14 cellular contexts compared by ENCODE assay signal in the genomic region with DNA sequence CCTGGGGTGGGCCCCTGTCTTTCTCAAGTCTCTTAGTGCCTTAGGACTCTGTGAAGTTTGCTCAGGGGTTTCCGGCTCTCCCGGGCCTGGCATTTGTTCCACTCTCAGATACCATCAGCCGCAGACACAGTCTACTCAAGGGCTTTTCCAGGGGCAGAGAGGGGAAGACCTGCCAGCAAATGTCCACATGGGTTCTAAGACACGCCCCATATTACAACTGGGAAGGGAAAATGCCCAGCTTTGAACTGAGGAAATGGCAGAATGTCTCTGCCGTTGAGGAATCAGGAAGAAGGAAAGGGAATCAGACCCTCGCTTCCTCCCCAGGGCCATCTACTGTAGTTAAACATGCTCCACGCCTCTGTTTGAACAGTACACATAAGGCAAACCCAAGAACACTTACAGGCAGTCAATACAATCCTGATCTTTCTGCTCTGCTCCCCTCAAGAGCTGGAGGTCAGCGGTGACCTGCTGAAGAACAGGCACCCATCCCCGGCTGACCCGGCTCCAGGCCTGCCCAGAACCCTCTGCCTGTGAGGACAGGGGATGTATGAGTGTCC. TPM values are rescaled to one million over a fixed set of nuclear protein-coding genes. Genes with fewer than 3 reads are reported as not detected.
DNase-seq lines count a peak whose midpoint lies in the region; ATAC-seq and TF ChIP-seq lines count a peak whose summit lies in the region.
"Had no signal": no experiment of that assay in that cellular context is flagged by ENCODE, and none has a peak within 500 bp of the region (broad histone marks: within the 10 kb centered on the region; RNA-seq: fewer than 3 reads in every experiment).

No MANE protein-coding gene starts in this region.

- H3K4me1 ChIP-seq in esophagus squamous epithelium (peaks cover 18 to 99% (median 64%) of the 10 kb centered on the region in 3 donors), uterus (peaks cover 0 to 22% of the 10 kb centered on the region in 2 donors)

- H3K4me1 Mint-ChIP-seq in activated naive CD8-positive, alpha-beta T cell treated with anti-CD3 and anti-CD28 coated beads, Interleukin-2, amount 10 ng/mL, durations not matched to agents 7 days and 5 days, result peaks cover 15% of the 10 kb centered on the region
- H3K4me1 Mint-ChIP-seq in activated naive CD8-positive, alpha-beta T cell treated with anti-CD3 and anti-CD28 coated beads for 36 hours, result peaks cover 13% of the 10 kb centered on the region
- H3K4me1 Mint-ChIP-seq in nephron progenitor cell, result peaks cover 79% of the 10 kb centered on the region
- H3K4me1 Mint-ChIP-seq in activated CD4-positive, alpha-beta T cell treated with anti-CD3 and anti-CD28 coated beads, Interleukin-2, amount 10 ng/mL, durations not matched to agents 7 days and 5 days, result peaks cover 17% of the 10 kb centered on the region

- peak overlapping the region; percentile 8 for H3K27ac Mint-ChIP-seq in activated naive CD8-positive, alpha-beta T cell treated with anti-CD3 and anti-CD28 coated beads, Interleukin-2, amount 10 ng/mL, durations not matched to agents 7 days and 5 days
- no peak overlapping the region for H3K27ac Mint-ChIP-seq in activated naive CD8-positive, alpha-beta T cell treated with anti-CD3 and anti-CD28 coated beads for 36 hours
- H3K27ac Mint-ChIP-seq in nephron progenitor cell, result peak overlapping the region; percentile 82
- no peak overlapping the region for H3K27ac Mint-ChIP-seq in activated CD4-positive, alpha-beta T cell treated with anti-CD3 and anti-CD28 coated beads, Interleukin-2, amount 10 ng/mL, durations not matched to agents 7 days and 5 days
- H3K27ac Mint-ChIP-seq: activated B cell treated with CpG ODN at 0.5 μM for 24 hours had no signal

- CTCF ChIA-PET in activated CD4-positive, alpha-beta T cell treated with anti-CD3 and anti-CD28 coated beads, Interleukin-2, amount 10 ng/mL, durations not matched to agents 7 days and 5 days (lab: Charles Lee), result no interaction called here

- intact Hi-C loops in esophagus squamous epithelium (cut with DNase I) (no loop called here), uterus (cut with DNase I; ENCODE audit: low total_unique reads) (no loop called here)

- no peak for DNase-seq in activated naive CD8-positive, alpha-beta T cell treated with anti-CD3 and anti-CD28 coated beads, Interleukin-2, amount 10 ng/mL, durations not matched to agents 7 days and 5 days
- no peak for DNase-seq in activated naive CD8-positive, alpha-beta T cell treated with anti-CD3 and anti-CD28 coated beads for 36 hours
- DNase-seq in esophagus squamous epithelium (lab: John Stamatoyannopoulos, UW) (no peak), nephron progenitor cell (no peak), uterus (no peak), hippocampal formation (lab: John Stamatoyannopoulos, UW) (no peak), NCI-H1417 (lab: John Stamatoyannopoulos, UW) (no peak)
- no peak for DNase-seq in activated CD4-positive, alpha-beta T cell treated with anti-CD3 and anti-CD28 coated beads, Interleukin-2, amount 10 ng/mL, durations not matched to agents 7 days and 5 days
- DNase-seq: activated B cell treated with CpG ODN at 0.5 μM for 24 hours; activated T-cell treated with anti-CD3 and anti-CD28 coated beads, Interleukin-2, amount 50 U/mL, for 4 hours; NCI-H1048; NCI-H510A; stimulated activated CD4-positive, alpha-beta T cell treated with anti-CD3 and anti-CD28 coated beads, Interleukin-4, amount 100 ng/mL, for 4 hours had no signal

- no peaks in the 10 kb centered on the region for H3K27me3 Mint-ChIP-seq in activated naive CD8-positive, alpha-beta T cell treated with anti-CD3 and anti-CD28 coated beads, Interleukin-2, amount 10 ng/mL, durations not matched to agents 7 days and 5 days
- no peaks in the 10 kb centered on the region for H3K27me3 Mint-ChIP-seq in activated naive CD8-positive, alpha-beta T cell treated with anti-CD3 and anti-CD28 coated beads for 36 hours
- peaks cover under 1% of the 10 kb centered on the region for H3K27me3 Mint-ChIP-seq in nephron progenitor cell (ENCODE audit: low read depth, poor library complexity)
- H3K27me3 Mint-ChIP-seq in activated CD4-positive, alpha-beta T cell treated with anti-CD3 and anti-CD28 coated beads, Interleukin-2, amount 10 ng/mL, durations not matched to agents 7 days and 5 days, result no peaks in the 10 kb centered on the region
- H3K27me3 Mint-ChIP-seq: activated B cell treated with CpG ODN at 0.5 μM for 24 hours had no signal

- H3K4me3 Mint-ChIP-seq in activated naive CD8-positive, alpha-beta T cell treated with anti-CD3 and anti-CD28 coated beads, Interleukin-2, amount 10 ng/mL, durations not matched to agents 7 days and 5 days, result no peak overlapping the region
- no peak overlapping the region for H3K4me3 Mint-ChIP-seq in activated naive CD8-positive, alpha-beta T cell treated with anti-CD3 and anti-CD28 coated beads for 36 hours
- H3K4me3 Mint-ChIP-seq in nephron progenitor cell, result no peak overlapping the region
- H3K4me3 Mint-ChIP-seq in activated CD4-positive, alpha-beta T cell treated with anti-CD3 and anti-CD28 coated beads, Interleukin-2, amount 10 ng/mL, durations not matched to agents 7 days and 5 days, result no peak overlapping the region
- H3K4me3 Mint-ChIP-seq: activated B cell treated with CpG ODN at 0.5 μM for 24 hours had no signal

- H3K4me3 ChIP-seq in esophagus squamous epithelium (no peak overlapping the region), uterus (no peak overlapping the region)
- H3K4me3 ChIP-seq: cardiac muscle cell had no signal

- TF ChIP-seq CTCF in esophagus squamous epithelium (IDR thresholded peaks at IDR 0.05) (no peak), nephron progenitor cell (IDR thresholded peaks at IDR 0.05) (no peak), uterus (IDR thresholded peaks at IDR 0.05) (no peak)

- H3K36me3 ChIP-seq in esophagus squamous epithelium (no peaks in the 10 kb centered on the region), uterus (no peaks in the 10 kb centered on the region)
- H3K36me3 ChIP-seq: cardiac muscle cell had no signal

- no peak for ATAC-seq in activated naive CD8-positive, alpha-beta T cell treated with anti-CD3 and anti-CD28 coated beads, Interleukin-2, amount 10 ng/mL, durations not matched to agents 7 days and 5 days (ENCODE audit: low read depth)
- ATAC-seq: activated T-cell treated with anti-CD3 and anti-CD28 coated beads, Interleukin-2, amount 50 U/mL, for 4 hours had no signal

- H3K27me3 ChIP-seq in esophagus squamous epithelium (no peaks in the 10 kb centered on the region), uterus (no peaks in the 10 kb centered on the region)
- H3K27me3 ChIP-seq: cardiac muscle cell had no signal

- POLR2A ChIA-PET in activated naive CD8-positive, alpha-beta T cell treated with anti-CD3 and anti-CD28 coated beads, Interleukin-2, amount 10 ng/mL, durations not matched to agents 7 days and 5 days (lab: Charles Lee), result no interaction called here
- POLR2A ChIA-PET in activated CD4-positive, alpha-beta T cell treated with anti-CD3 and anti-CD28 coated beads, Interleukin-2, amount 10 ng/mL, durations not matched to agents 7 days and 5 days (lab: Charles Lee), result no interaction called here

- H3K27ac ChIP-seq in esophagus squamous epithelium, result peak overlapping the region; percentile 41 to 79 (median 66)
- peak overlapping the region; percentile 12 to 47 for H3K27ac ChIP-seq in uterus
- H3K27ac ChIP-seq: cardiac muscle cell had no signal

- WGBS in esophagus squamous epithelium, 2 donors, result 55 to 56% methylated on average over 4 to 6 of the region's 10 CpGs

- no peaks in the 10 kb centered on the region for H3K36me3 Mint-ChIP-seq in activated naive CD8-positive, alpha-beta T cell treated with anti-CD3 and anti-CD28 coated beads, Interleukin-2, amount 10 ng/mL, durations not matched to agents 7 days and 5 days
- H3K36me3 Mint-ChIP-seq in activated naive CD8-positive, alpha-beta T cell treated with anti-CD3 and anti-CD28 coated beads for 36 hours, result no peaks in the 10 kb centered on the region
- H3K36me3 Mint-ChIP-seq in nephron progenitor cell (ENCODE audit: low read depth), result no peaks in the 10 kb centered on the region
- no peaks in the 10 kb centered on the region for H3K36me3 Mint-ChIP-seq in activated CD4-positive, alpha-beta T cell treated with anti-CD3 and anti-CD28 coated beads, Interleukin-2, amount 10 ng/mL, durations not matched to agents 7 days and 5 days (ENCODE audit: low read depth)

- H3K9me3 Mint-ChIP-seq in activated naive CD8-positive, alpha-beta T cell treated with anti-CD3 and anti-CD28 coated beads, Interleukin-2, amount 10 ng/mL, durations not matched to agents 7 days and 5 days, result no peaks in the 10 kb centered on the region
- no peaks in the 10 kb centered on the region for H3K9me3 Mint-ChIP-seq in activated naive CD8-positive, alpha-beta T cell treated with anti-CD3 and anti-CD28 coated beads for 36 hours
- no peaks in the 10 kb centered on the region for H3K9me3 Mint-ChIP-seq in nephron progenitor cell
- H3K9me3 Mint-ChIP-seq in activated CD4-positive, alpha-beta T cell treated with anti-CD3 and anti-CD28 coated beads, Interleukin-2, amount 10 ng/mL, durations not matched to agents 7 days and 5 days, result no peaks in the 10 kb centered on the region
- H3K9me3 Mint-ChIP-seq: activated B cell treated with CpG ODN at 0.5 μM for 24 hours; activated T-cell treated with anti-CD3 and anti-CD28 coated beads, Interleukin-2, amount 50 U/mL, for 4 hours had no signal

- TF ChIP-seq POLR2A in esophagus squamous epithelium (IDR thresholded peaks at IDR 0.05), result no peak
- TF ChIP-seq POLR2A in uterus (IDR thresholded peaks at IDR 0.05), result no peak

- H3K9me3 ChIP-seq in esophagus squamous epithelium, result no peaks in the 10 kb centered on the region
- no peaks in the 10 kb centered on the region for H3K9me3 ChIP-seq in uterus

RNA-seq across cellular contexts. Expression of a gene that starts 7.9 kb away (rescaled TPM):
- 10 to 100 TPM; 11.8 to 13.3 TPM for total RNA-seq in activated naive CD8-positive, alpha-beta T cell treated with anti-CD3 and anti-CD28 coated beads, Interleukin-2, amount 10 ng/mL, durations not matched to agents 7 days and 5 days
- 1 to 10 TPM; 6.3 to 8.9 TPM for total RNA-seq in activated naive CD8-positive, alpha-beta T cell treated with anti-CD3 and anti-CD28 coated beads for 36 hours
- total RNA-seq in esophagus squamous epithelium (10 to 100 TPM; 23.4 to 52.0 (median 27.1) TPM), uterus (10 to 100 TPM in 2 of 4 donors, 1 to 10 TPM in 1, under 1 TPM in 1; 0.88 to 56.3 (median 13.6) TPM)
- 10 to 100 TPM; 10.0 to 10.9 TPM for total RNA-seq in activated CD4-positive, alpha-beta T cell treated with anti-CD3 and anti-CD28 coated beads, Interleukin-2, amount 10 ng/mL, durations not matched to agents 7 days and 5 days

RNA-seq across cellular contexts. Expression of a gene that starts 48.8 kb away (rescaled TPM):
- under 1 TPM; 0.17 TPM for total RNA-seq in activated naive CD8-positive, alpha-beta T cell treated with anti-CD3 and anti-CD28 coated beads, Interleukin-2, amount 10 ng/mL, durations not matched to agents 7 days and 5 days
- total RNA-seq in activated naive CD8-positive, alpha-beta T cell treated with anti-CD3 and anti-CD28 coated beads for 36 hours, result under 1 TPM in 1 of 2 experiments, not detected in 1; 0.02 TPM
- total RNA-seq in esophagus squamous epithelium (1 to 10 TPM in 1 of 4 donors, under 1 TPM in 2, not detected in 1; 0.22 to 1.3 (median 0.59) TPM), uterus (1 to 10 TPM in 3 of 4 donors, under 1 TPM in 1; under 0.01 to 8.2 (median 3.0) TPM)
- under 1 TPM in 1 of 2 experiments, not detected in 1; 0.05 TPM for total RNA-seq in activated CD4-positive, alpha-beta T cell treated with anti-CD3 and anti-CD28 coated beads, Interleukin-2, amount 10 ng/mL, durations not matched to agents 7 days and 5 days
- total RNA-seq: activated B cell treated with CpG ODN at 0.5 μM for 24 hours; activated T-cell treated with anti-CD3 and anti-CD28 coated beads, Interleukin-2, amount 50 U/mL, for 4 hours had no signal

Comparison
In these comparisons a context has a peak if more than half of its experiments do, and no peak if none do; other contexts are left out.
1. H3K27ac Mint-ChIP-seq: peak in activated naive CD8-positive, alpha-beta T cell treated with anti-CD3 and anti-CD28 coated beads, Interleukin-2, amount 10 ng/mL, durations not matched to agents 7 days and 5 days (single experiment) and nephron progenitor cell (single experiment); none in activated naive CD8-positive, alpha-beta T cell treated with anti-CD3 and anti-CD28 coated beads for 36 hours (single experiment) and activated CD4-positive, alpha-beta T cell treated with anti-CD3 and anti-CD28 coated beads, Interleukin-2, amount 10 ng/mL, durations not matched to agents 7 days and 5 days (single experiment).